ENCODE assay signal across 13 cellular contexts in genomic region chr3:134366221-134366927, GRCh38. TPM values are rescaled to one million over a fixed set of nuclear protein-coding genes. Genes with fewer than 3 reads are reported as not detected.
DNase-seq lines count a peak whose midpoint lies in the region; ATAC-seq and TF ChIP-seq lines count a peak whose summit lies in the region.
"Had no signal": no experiment of that assay in that cellular context is flagged by ENCODE, and none has a peak within 500 bp of the region (broad histone marks: within the 10 kb centered on the region; RNA-seq: fewer than 3 reads in every experiment).

No MANE protein-coding gene starts in this region.

- H3K4me1 ChIP-seq in PC-9 (replicated peaks; ENCODE audit: insufficient read depth) = peaks cover 96% of the 10 kb centered on the region
- H3K4me1 ChIP-seq in mesodermal cell (ENCODE audit: control insufficient read depth, insufficient read depth, low read length, poor library complexity, severe bottlenecking) = peaks cover 97% of the 10 kb centered on the region
- peaks cover 20 to 100% (median 96%) of the 10 kb centered on the region in 4 donors for H3K4me1 ChIP-seq in tibial artery

- CTCF ChIA-PET in PC-9 (lab: Charles Lee) = interaction anchor here (0.6 to 1.5 kb wide), 2 partner anchors 9 to 1814 kb away, joined by 3 to 5 read pairs; no protein-coding TSS in a partner anchor

- H3K27me3 ChIP-seq in PC-9 (ENCODE audit: insufficient read depth, low read depth) (no peaks in the 10 kb centered on the region), tibial artery (no peaks in the 10 kb centered on the region)

- H3K4me2 ChIP-seq in PC-9 = peak overlapping the region; percentile 87

- DNase-seq in PC-9 (no peak), coronary artery (ENCODE audit: low spot score) (peak; percentile 74), tibial artery (no peak)
- DNase-seq in activated CD4-positive, alpha-beta T cell treated with anti-CD3 and anti-CD28 coated beads for 4 hours = no peak
- DNase-seq in NK-92 treated with Interleukin-12 subunit alpha and Interleukin-12 subunit beta, amount 100 ng/mL, for 24 hours (lab: John Stamatoyannopoulos, UW) = no peak
- DNase-seq: DMS 273 treated with DMSO at 0.1 percent for 48 hours, HCEC 1CT, NCI-H2107 had no signal

- TF ChIP-seq CTCF in PC-9 (conservative IDR thresholded peaks at IDR 0.05) (no peak), coronary artery (IDR thresholded peaks at IDR 0.05) (no peak), tibial artery (IDR thresholded peaks at IDR 0.05) (no peak)

- H3K27ac ChIP-seq in PC-9 (peak overlapping the region; percentile 100), coronary artery (peak overlapping the region; percentile 79 to 97), mesodermal cell (ENCODE audit: low read depth, low read length, severe bottlenecking) (peak overlapping the region; percentile 67), tibial artery (peak overlapping the region; percentile 98 to 99)

- no peak for ATAC-seq in HG03432 (IDR thresholded peaks at IDR 0.05; ENCODE audit: unreplicated experiment)
- ATAC-seq: GM12878, left colon had no signal

- H3K4me3 ChIP-seq in PC-9 = peak overlapping the region; percentile 21; the same call in 1 of the 2 replicates
- no peak overlapping the region for H3K4me3 ChIP-seq in coronary artery
- no peak overlapping the region for H3K4me3 ChIP-seq in mesodermal cell (ENCODE audit: extremely low read depth, insufficient read depth, low read length, poor library complexity, severe bottlenecking)
- H3K4me3 ChIP-seq in tibial artery = no peak overlapping the region
- H3K4me3 ChIP-seq: GM12878, K562 had no signal

- 96 to 97% methylated on average over 9 to 12 of the region's 13 CpGs for WGBS in mesodermal cell (ENCODE audit: insufficient coverage in 2 of 2), 2 experiments

- peaks cover 86% of the 10 kb centered on the region for H3K79me2 ChIP-seq in PC-9 (ENCODE audit: low read depth)

- peaks cover 89% of the 10 kb centered on the region for H3K36me3 ChIP-seq in PC-9 (ENCODE audit: low read depth)
- H3K36me3 ChIP-seq in mesodermal cell (ENCODE audit: control insufficient read depth, insufficient read depth, low read length) = peaks cover 92% of the 10 kb centered on the region
- peaks cover 79 to 94% (median 89%) of the 10 kb centered on the region in 3 donors for H3K36me3 ChIP-seq in tibial artery

- H2AFZ ChIP-seq in PC-9 = no peak overlapping the region

- H4K20me1 ChIP-seq in PC-9 (ENCODE audit: insufficient read depth) = peaks cover 49% of the 10 kb centered on the region

- POLR2A ChIA-PET in PC-9 (lab: Charles Lee; ENCODE audit: unreplicated experiment) = interaction anchor here (0.6 to 2.0 kb wide), 4 partner anchors 9 to 61 kb away, joined by 3 to 18 read pairs (median 4); no protein-coding TSS in a partner anchor

- peaks cover 94% of the 10 kb centered on the region for H3F3A ChIP-seq in PC-9 (ENCODE audit: insufficient read depth, low read depth)

- no TSS peak for BruUV-seq in PC-9 (replicated peaks; lab: Mats Ljungman, UMichigan)

- intact Hi-C loops in PC-9 (cut with micrococcal nuclease; ENCODE audit: unreplicated experiment) (no loop called here), tibial artery (cut with DNase I; ENCODE audit: low total_unique reads) (no loop called here)

- H3K9me2 ChIP-seq in PC-9 (ENCODE audit: insufficient read depth) = no peaks in the 10 kb centered on the region

- H3K9me3 ChIP-seq in PC-9 (ENCODE audit: insufficient read depth, low read depth) (no peaks in the 10 kb centered on the region), mesodermal cell (ENCODE audit: control insufficient read depth, low read length) (no peaks in the 10 kb centered on the region), tibial artery (no peaks in the 10 kb centered on the region)

RNA-seq across cellular contexts. Expression of gene AMOTL2, which starts 7.9 kb away (rescaled TPM):
- total RNA-seq in PC-9 (2021) = 147 and 221 TPM in 2 replicates
- polyA plus RNA-seq in mesodermal cell (2013, experiment 1 of 2) = 59.7 TPM
- 50.8 TPM for polyA plus RNA-seq in mesodermal cell (2013, experiment 2 of 2)
